In genomic region chr11:59667812-59668187, GRCh38 we compare ENCODE assay signal across 8 cellular contexts. TPM values are rescaled to one million over a fixed set of nuclear protein-coding genes. Genes with fewer than 3 reads are reported as not detected.
DNase-seq lines count a peak whose midpoint lies in the region; TF ChIP-seq lines count a peak whose summit lies in the region.

No MANE protein-coding gene starts in this region.

- H3F3A ChIP-seq in OCI-LY1 (ENCODE audit: insufficient read depth, low read length) = no peaks in the 10 kb centered on the region

- H3K4me3 Mint-ChIP-seq in CD4-positive, alpha-beta memory T cell = peak overlapping the region; percentile 92 to 98 (median 94)

- H3K9me2 ChIP-seq in OCI-LY1 (ENCODE audit: low read depth, low read length) = no peaks in the 10 kb centered on the region

- intact Hi-C loops in CD4-positive, alpha-beta memory T cell (cut with micrococcal nuclease) = loop anchor here (2.0 kb wide), 3 partner anchors 135 to 1955 kb away; partner anchors contain the start of genes FAM111A, MED19 and TMX2

- H3K4me3 ChIP-seq in CD4-positive, alpha-beta memory T cell (ENCODE audit: low read length in 2 of 2) = peak overlapping the region; percentile 18 to 83
- H3K4me3 ChIP-seq in OCI-LY1 (ENCODE audit: low read depth, low read length, poor library complexity, severe bottlenecking) (peak overlapping the region; percentile 97), epithelial cell of esophagus (ENCODE audit: low read length) (peak overlapping the region; percentile 72), neutrophil (ENCODE audit: low read depth in 1 of 2, low read length in 1 of 2) (peak overlapping the region; percentile 93 to 94)

- TF ChIP-seq CTCF in OCI-LY1 (IDR thresholded peaks at IDR 0.05; ENCODE audit: low read length) = no peak
- no peak for TF ChIP-seq CTCF in epithelial cell of esophagus (IDR thresholded peaks at IDR 0.05; ENCODE audit: insufficient read depth, low read depth, low read length, missing control alignments)
- TF ChIP-seq CTCF in neutrophil (IDR thresholded peaks at IDR 0.05) = no peak
- no peak for TF ChIP-seq CTCF in GM20000 (IDR thresholded peaks at IDR 0.05; ENCODE audit: extremely low read depth, missing control alignments)

- peaks cover 48% of the 10 kb centered on the region for H3K4me1 ChIP-seq in CD4-positive, alpha-beta memory T cell (ENCODE audit: insufficient read depth, low read length)
- peaks cover 21% of the 10 kb centered on the region for H3K4me1 ChIP-seq in OCI-LY1 (ENCODE audit: insufficient read depth, low read length, severe bottlenecking)
- H3K4me1 ChIP-seq in neutrophil (ENCODE audit: control insufficient read depth in 1 of 2, insufficient read depth in 1 of 2, low read depth in 1 of 2, low read length in 1 of 2) = peaks cover 41 to 46% of the 10 kb centered on the region in 2 experiments

- H3K79me2 ChIP-seq in OCI-LY1 (ENCODE audit: insufficient read depth, low read length) = peaks cover 17% of the 10 kb centered on the region

- H2AFZ ChIP-seq in OCI-LY1 (ENCODE audit: low read length) = no peak overlapping the region

- peaks cover 23% of the 10 kb centered on the region for H3K36me3 ChIP-seq in CD4-positive, alpha-beta memory T cell (ENCODE audit: insufficient read depth, low read length)
- peaks cover 43% of the 10 kb centered on the region for H3K36me3 ChIP-seq in OCI-LY1 (ENCODE audit: insufficient read depth, low read length)
- peaks cover 38% of the 10 kb centered on the region for H3K36me3 ChIP-seq in neutrophil

- H3K4me2 ChIP-seq in OCI-LY1 (ENCODE audit: low read length) = peak overlapping the region; percentile 100

- H3K27ac Mint-ChIP-seq in CD4-positive, alpha-beta memory T cell = peak overlapping the region; percentile 88 to 100 (median 95)

- peak overlapping the region; percentile 96 for H3K9ac ChIP-seq in OCI-LY1 (ENCODE audit: low read length)

- no peaks in the 10 kb centered on the region for H3K27me3 ChIP-seq in CD4-positive, alpha-beta memory T cell (ENCODE audit: insufficient read depth, low read length)
- H3K27me3 ChIP-seq in OCI-LY1 (ENCODE audit: insufficient read depth, low read length) (no peaks in the 10 kb centered on the region), neutrophil (no peaks in the 10 kb centered on the region)

- H3K27ac ChIP-seq in CD4-positive, alpha-beta memory T cell (ENCODE audit: low read depth, low read length) = peak overlapping the region; percentile 99
- peak overlapping the region; percentile 52 for H3K27ac ChIP-seq in OCI-LY1 (ENCODE audit: low read depth, low read length, poor library complexity, severe bottlenecking)
- peak overlapping the region; percentile 98 for H3K27ac ChIP-seq in neutrophil

- no peak for DNase-seq in CD4-positive, alpha-beta memory T cell
- peak; percentile 3 for DNase-seq in epithelial cell of esophagus (ENCODE audit: low read depth)
- DNase-seq in GM20000 (ENCODE audit: low spot score) = no peak
- no peak for DNase-seq in GM19238 (ENCODE audit: insufficient read length, low spot score)
- DNase-seq in dedifferentiated amniotic fluid mesenchymal stem cell (ENCODE audit: extremely low spot score) = no peak
- DNase-seq in NCI-H146 (lab: John Stamatoyannopoulos, UW) = no peak

- no peaks in the 10 kb centered on the region for H3K9me3 Mint-ChIP-seq in CD4-positive, alpha-beta memory T cell

- H4K20me1 ChIP-seq in OCI-LY1 (ENCODE audit: insufficient read depth, low read length) = no peaks in the 10 kb centered on the region

- H3K4me1 Mint-ChIP-seq in CD4-positive, alpha-beta memory T cell = peaks cover 32 to 63% (median 40%) of the 10 kb centered on the region in 4 donors

- no peaks in the 10 kb centered on the region for H3K27me3 Mint-ChIP-seq in CD4-positive, alpha-beta memory T cell

- no peaks in the 10 kb centered on the region for H3K9me3 ChIP-seq in CD4-positive, alpha-beta memory T cell (ENCODE audit: control insufficient read depth in 1 of 2, low read length in 2 of 2)
- H3K9me3 ChIP-seq in OCI-LY1 (ENCODE audit: low read length) (no peaks in the 10 kb centered on the region), neutrophil (no peaks in the 10 kb centered on the region)

- H3K36me3 Mint-ChIP-seq in CD4-positive, alpha-beta memory T cell = peaks cover 30 to 55% of the 10 kb centered on the region in 2 donors

- CTCF ChIA-PET in CD4-positive, alpha-beta memory T cell (lab: Charles Lee; ENCODE audit: partially characterized antibody) = no interaction called here

- POLR2A ChIA-PET in CD4-positive, alpha-beta memory T cell (lab: Charles Lee; ENCODE audit: partially characterized antibody) = interaction anchor here (1.4 to 2.2 kb wide), 4 partner anchors 9 to 52 kb away, joined by 4 to 11 read pairs (median 4); partner anchors contain the start of gene OSBP

RNA-seq across cellular contexts. Expression of gene PATL1, which starts 1.0 kb away (rescaled TPM):
- total RNA-seq in CD4-positive, alpha-beta memory T cell = 10 to 100 TPM; 45.3 to 45.5 TPM
- polyA plus RNA-seq in CD4-positive, alpha-beta memory T cell = 1 to 10 TPM; 2.6 to 8.7 TPM

RNA-seq across cellular contexts. Expression of gene OR10V1, which starts 45.8 kb away (rescaled TPM):
- total RNA-seq in CD4-positive, alpha-beta memory T cell = not detected
- not detected for polyA plus RNA-seq in CD4-positive, alpha-beta memory T cell

RNA-seq across cellular contexts. Expression of gene OSBP, which starts 52.2 kb away (rescaled TPM):
- total RNA-seq in CD4-positive, alpha-beta memory T cell = 10 to 100 TPM; 55.3 to 55.6 TPM
- 10 to 100 TPM; 17.4 to 41.5 TPM for polyA plus RNA-seq in CD4-positive, alpha-beta memory T cell
